ENCODE assay signal across 8 cellular contexts in the genomic region with DNA sequence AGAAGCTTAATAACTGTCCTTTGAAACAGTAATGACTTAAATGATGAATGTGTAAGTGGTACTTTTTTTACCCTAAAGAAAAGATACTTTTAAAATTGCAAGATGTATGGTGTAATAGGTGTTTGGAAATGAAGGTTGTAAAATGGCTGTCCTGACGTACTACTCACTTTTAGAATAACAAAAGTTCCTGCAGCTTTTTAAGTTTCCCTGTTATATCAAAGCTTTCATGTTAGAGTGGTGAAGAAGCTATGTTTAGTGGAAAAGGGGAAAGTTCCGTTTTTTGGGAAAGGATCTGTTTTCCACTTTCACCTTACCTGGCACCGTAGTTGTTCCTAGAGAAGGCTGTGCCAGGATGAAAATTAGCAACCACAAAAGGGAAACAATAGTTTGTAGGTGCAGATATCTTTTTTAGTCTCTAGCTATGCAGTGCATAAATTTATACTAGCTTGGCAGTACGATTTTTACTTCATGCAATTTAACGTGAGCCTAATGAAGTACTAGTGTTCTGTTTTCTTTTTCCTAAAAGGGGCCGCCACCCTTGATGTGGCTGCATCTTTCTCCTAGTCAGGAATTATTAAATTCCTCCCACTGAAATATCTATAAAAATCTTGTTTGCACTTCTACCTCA. TPM values are rescaled to one million over a fixed set of nuclear protein-coding genes. Genes with fewer than 3 reads are reported as not detected.
DNase-seq lines count a peak whose midpoint lies in the region; ATAC-seq and TF ChIP-seq lines count a peak whose summit lies in the region.

No MANE protein-coding gene starts in this region.

- no peak overlapping the region for H2AFZ ChIP-seq in IMR-90 (replicated peaks; ENCODE audit: low read length, poor library complexity)

- H3K9ac ChIP-seq in IMR-90 (ENCODE audit: low read depth, low read length) (peak overlapping the region; percentile 97), mucosa of rectum (ENCODE audit: low read depth in 1 of 2, low read length in 2 of 2) (peak overlapping the region; percentile 85 to 93)

- H2BK20ac ChIP-seq in IMR-90 (ENCODE audit: low read depth, low read length), result peak overlapping the region; percentile 17; the same call in 1 of the 2 replicates

- intact Hi-C loops in IMR-90 (cut with micrococcal nuclease), result loop anchor here (1.0 to 2.0 kb wide), 5 partner anchors 31 to 451 kb away; no protein-coding TSS in a partner anchor
- intact Hi-C loops in breast epithelium (cut with DNase I; ENCODE audit: low total_unique reads), result no loop called here

- DNase-seq in AG10803 (ENCODE audit: low read depth) (no peak), IMR-90 (no peak), breast epithelium (ENCODE audit: low spot score in 2 of 2) (no peak)

- no peak overlapping the region for H2AK9ac ChIP-seq in IMR-90 (replicated peaks; ENCODE audit: low read depth, low read length, poor library complexity)

- peaks cover 5% of the 10 kb centered on the region for H3K9me1 ChIP-seq in IMR-90 (ENCODE audit: insufficient read depth, low read length)

- H3K36me3 ChIP-seq in IMR-90 (ENCODE audit: control insufficient read depth, insufficient read depth, low read length) (no peaks in the 10 kb centered on the region), breast epithelium (no peaks in the 10 kb centered on the region), mucosa of rectum (ENCODE audit: control insufficient read depth in 2 of 2, insufficient read depth in 2 of 2, low read length in 2 of 2) (no peaks in the 10 kb centered on the region)

- peak overlapping the region; percentile 89 for H3K4ac ChIP-seq in IMR-90 (ENCODE audit: low read depth, low read length)

- H3K9me3 ChIP-seq in IMR-90 (ENCODE audit: control insufficient read depth, insufficient read depth, low read length), result no peaks in the 10 kb centered on the region
- no peaks in the 10 kb centered on the region for H3K9me3 ChIP-seq in breast epithelium
- no peaks in the 10 kb centered on the region for H3K9me3 ChIP-seq in mucosa of rectum (ENCODE audit: control insufficient read depth in 2 of 2, low read length in 2 of 2)

- H4K91ac ChIP-seq in IMR-90 (ENCODE audit: insufficient read depth, low read depth, low read length), result peak overlapping the region; percentile 83; the same call in 1 of the 2 replicates

- no peak for ATAC-seq in IMR-90 (ENCODE audit: low read depth)
- ATAC-seq in HG02852 (IDR thresholded peaks at IDR 0.05; ENCODE audit: unreplicated experiment), result no peak
- ATAC-seq in HG03565 (IDR thresholded peaks at IDR 0.05; ENCODE audit: unreplicated experiment), result no peak
- ATAC-seq in HG02642 (IDR thresholded peaks at IDR 0.05; ENCODE audit: poor library complexity, unreplicated experiment), result no peak
- no peak for ATAC-seq in GM19455 (IDR thresholded peaks at IDR 0.05; ENCODE audit: unreplicated experiment)

- H3K79me1 ChIP-seq in IMR-90 (ENCODE audit: low read depth in 1 of 2, low read length in 2 of 2), result peaks cover 3 to 29% of the 10 kb centered on the region in 2 experiments; a peak in 3 of 4 replicates

- H3K27ac ChIP-seq in IMR-90 (ENCODE audit: insufficient read depth, low read length) (peak overlapping the region; percentile 69), breast epithelium (peak overlapping the region; percentile 99), mucosa of rectum (ENCODE audit: low read depth in 2 of 2, low read length in 2 of 2) (peak overlapping the region; percentile 91 to 96)

- peak overlapping the region; percentile 75; the same call in 1 of the 2 replicates for H4K5ac ChIP-seq in IMR-90 (ENCODE audit: low read depth, low read length)

- peaks cover 7% of the 10 kb centered on the region; the same call in 1 of the 2 replicates for H3K4me1 ChIP-seq in IMR-90 (ENCODE audit: control insufficient read depth, insufficient read depth, low read length)
- peaks cover 0 to 10% of the 10 kb centered on the region in 2 donors for H3K4me1 ChIP-seq in breast epithelium
- H3K4me1 ChIP-seq in mucosa of rectum (ENCODE audit: control insufficient read depth in 2 of 2, insufficient read depth in 2 of 2, low read length in 2 of 2), result peaks cover 0 to 10% of the 10 kb centered on the region in 2 donors

- H3K4me3 ChIP-seq in AG10803 (ENCODE audit: low read length), result peak overlapping the region; percentile 82
- H3K4me3 ChIP-seq in IMR-90 (ENCODE audit: insufficient read depth, low read depth, low read length), result peak overlapping the region; percentile 78
- peak overlapping the region; percentile 72 to 97 (median 87) for H3K4me3 ChIP-seq in breast epithelium
- H3K4me3 ChIP-seq in mucosa of rectum (ENCODE audit: low read length in 2 of 2), result peak overlapping the region; percentile 86 to 92

- CTCF ChIA-PET in IMR-90 (lab: Yijun Ruan, JAX), result interaction anchor here (0.8 to 2.6 kb wide), 6 partner anchors 13 to 461 kb away, joined by 3 to 14 read pairs (median 6); no protein-coding TSS in a partner anchor

- H4K8ac ChIP-seq in IMR-90 (ENCODE audit: low read depth in 2 of 2, low read length in 2 of 2), result peak overlapping the region; percentile 66 to 75; a peak in 3 of 4 replicates

- H3K18ac ChIP-seq in IMR-90 (ENCODE audit: low read depth, low read length), result peak overlapping the region; percentile 92

- H3K56ac ChIP-seq in IMR-90 (ENCODE audit: extremely low read depth, insufficient read depth, low read length), result peak overlapping the region; percentile 86

- TF ChIP-seq CTCF in AG10803 (conservative IDR thresholded peaks at IDR 0.05; ENCODE audit: low read length) (no peak), IMR-90 (conservative IDR thresholded peaks at IDR 0.05; ENCODE audit: low read depth, low read length) (no peak), breast epithelium (IDR thresholded peaks at IDR 0.05) (no peak)

- no peaks in the 10 kb centered on the region for H3K27me3 ChIP-seq in IMR-90 (ENCODE audit: control insufficient read depth, insufficient read depth, low read length)
- no peaks in the 10 kb centered on the region for H3K27me3 ChIP-seq in breast epithelium
- H3K27me3 ChIP-seq in mucosa of rectum (ENCODE audit: control insufficient read depth in 2 of 2, insufficient read depth in 2 of 2, low read length in 2 of 2), result no peaks in the 10 kb centered on the region

- H2AK5ac ChIP-seq in IMR-90 (ENCODE audit: low read depth, low read length), result no peak overlapping the region; the same call in 1 of the 2 replicates

- TF ChIP-seq RAD21 in IMR-90 (IDR thresholded peaks at IDR 0.05; ENCODE audit: low read length), result no peak

- H2BK120ac ChIP-seq in IMR-90 (ENCODE audit: low read depth, low read length), result peak overlapping the region; percentile 59

- WGBS in IMR-90 (ENCODE audit: extremely low coverage in 2 of 2, insufficient read length in 1 of 2), 2 experiments, result 0% methylated on average over 2 of the region's 6 CpGs; no CpG with 5 or more reads in 1 of the 2 experiments

- in situ Hi-C loops in IMR-90 (cut with MboI; ENCODE audit: low sequenced_read_pairs), result loop anchor here (5.0 to 10.0 kb wide), 2 partner anchors 193 to 450 kb away; no protein-coding TSS in a partner anchor

- POLR2A ChIA-PET in IMR-90 (lab: Charles Lee; ENCODE audit: unreplicated experiment), result no interaction called here

- H3K23ac ChIP-seq in IMR-90 (ENCODE audit: low read depth, low read length), result peak overlapping the region; percentile 79

- H3K14ac ChIP-seq in IMR-90 (replicated peaks; ENCODE audit: low read depth, low read length), result peak overlapping the region; percentile 84

- peak overlapping the region; percentile 97 for H3K4me2 ChIP-seq in IMR-90 (ENCODE audit: low read depth, low read length)

- H4K20me1 ChIP-seq in IMR-90 (ENCODE audit: insufficient read depth, low read length), result peaks cover 29% of the 10 kb centered on the region

- dilution Hi-C loops in IMR-90 (cut with HindIII; ENCODE audit: low sequenced_read_pairs, unreplicated experiment), result no loop called here

- TSS peak; percentile 41 for BruUV-seq in IMR-90 (replicated peaks; lab: Mats Ljungman, UMichigan)

- TF ChIP-seq POLR2A in IMR-90 (IDR thresholded peaks at IDR 0.05; ENCODE audit: low read depth, low read length) (no peak), breast epithelium (IDR thresholded peaks at IDR 0.05) (no peak)

- peak overlapping the region; percentile 92 for H2BK5ac ChIP-seq in IMR-90 (ENCODE audit: low read depth, low read length, poor library complexity, severe bottlenecking)

- H2BK15ac ChIP-seq in IMR-90 (ENCODE audit: low read depth, low read length), result peak overlapping the region; percentile 72; the same call in 1 of the 3 replicates

TF ChIP-seq in IMR-90, 13 proteins besides CTCF, POLR2A, EP300 and RAD21:
- TF ChIP-seq CEBPB (IDR thresholded peaks at IDR 0.05; ENCODE audit: low read depth, low read length), result peak; percentile 36; the same call in 1 of the 2 replicates
- TF ChIP-seq CHD1 (IDR thresholded peaks at IDR 0.05; ENCODE audit: low read depth, low read length), result no peak
- TF ChIP-seq, protein P1, sequence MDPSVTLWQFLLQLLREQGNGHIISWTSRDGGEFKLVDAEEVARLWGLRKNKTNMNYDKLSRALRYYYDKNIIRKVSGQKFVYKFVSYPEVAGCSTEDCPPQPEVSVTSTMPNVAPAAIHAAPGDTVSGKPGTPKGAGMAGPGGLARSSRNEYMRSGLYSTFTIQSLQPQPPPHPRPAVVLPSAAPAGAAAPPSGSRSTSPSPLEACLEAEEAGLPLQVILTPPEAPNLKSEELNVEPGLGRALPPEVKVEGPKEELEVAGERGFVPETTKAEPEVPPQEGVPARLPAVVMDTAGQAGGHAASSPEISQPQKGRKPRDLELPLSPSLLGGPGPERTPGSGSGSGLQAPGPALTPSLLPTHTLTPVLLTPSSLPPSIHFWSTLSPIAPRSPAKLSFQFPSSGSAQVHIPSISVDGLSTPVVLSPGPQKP (IDR thresholded peaks at IDR 0.05; ENCODE audit: borderline replicate concordance, low read depth, low read length), result no peak
- TF ChIP-seq RCOR1 (IDR thresholded peaks at IDR 0.05; ENCODE audit: insufficient replicate concordance, low read length), result no peak
- TF ChIP-seq, protein P2, sequence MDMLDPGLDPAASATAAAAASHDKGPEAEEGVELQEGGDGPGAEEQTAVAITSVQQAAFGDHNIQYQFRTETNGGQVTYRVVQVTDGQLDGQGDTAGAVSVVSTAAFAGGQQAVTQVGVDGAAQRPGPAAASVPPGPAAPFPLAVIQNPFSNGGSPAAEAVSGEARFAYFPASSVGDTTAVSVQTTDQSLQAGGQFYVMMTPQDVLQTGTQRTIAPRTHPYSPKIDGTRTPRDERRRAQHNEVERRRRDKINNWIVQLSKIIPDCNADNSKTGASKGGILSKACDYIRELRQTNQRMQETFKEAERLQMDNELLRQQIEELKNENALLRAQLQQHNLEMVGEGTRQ (IDR thresholded peaks at IDR 0.05; ENCODE audit: low read depth, low read length), result no peak
- TF ChIP-seq MAZ (IDR thresholded peaks at IDR 0.05; ENCODE audit: borderline replicate concordance, low read depth, low read length), result no peak
- no peak for TF ChIP-seq MXI1 (IDR thresholded peaks at IDR 0.05; ENCODE audit: borderline replicate concordance, low read depth, low read length)

RNA-seq across cellular contexts. Expression of a gene that starts 1.3 kb away (rescaled TPM):
- 400 and 527 TPM in 2 replicates for total RNA-seq in IMR-90 (2012; rRNA removed)
- polyA plus RNA-seq in IMR-90 (2012; rRNA removed), result 42.5 and 45.5 TPM in 2 replicates
- polyA plus RNA-seq in IMR-90 (2012; cell fraction: cytosol; rRNA removed), result 9.4 and 12.8 TPM in 2 replicates
- 4.1 and 28.1 TPM in 2 replicates for polyA plus RNA-seq in IMR-90 (2012; cell fraction: nucleus; rRNA removed; ENCODE audit: low replicate concordance)
- total RNA-seq in breast epithelium, result 100 to 1,000 TPM in 1 of 3 donors, 10 to 100 TPM in 2; 87.5 to 105 (median 87.8) TPM
